In the genomic region with DNA sequence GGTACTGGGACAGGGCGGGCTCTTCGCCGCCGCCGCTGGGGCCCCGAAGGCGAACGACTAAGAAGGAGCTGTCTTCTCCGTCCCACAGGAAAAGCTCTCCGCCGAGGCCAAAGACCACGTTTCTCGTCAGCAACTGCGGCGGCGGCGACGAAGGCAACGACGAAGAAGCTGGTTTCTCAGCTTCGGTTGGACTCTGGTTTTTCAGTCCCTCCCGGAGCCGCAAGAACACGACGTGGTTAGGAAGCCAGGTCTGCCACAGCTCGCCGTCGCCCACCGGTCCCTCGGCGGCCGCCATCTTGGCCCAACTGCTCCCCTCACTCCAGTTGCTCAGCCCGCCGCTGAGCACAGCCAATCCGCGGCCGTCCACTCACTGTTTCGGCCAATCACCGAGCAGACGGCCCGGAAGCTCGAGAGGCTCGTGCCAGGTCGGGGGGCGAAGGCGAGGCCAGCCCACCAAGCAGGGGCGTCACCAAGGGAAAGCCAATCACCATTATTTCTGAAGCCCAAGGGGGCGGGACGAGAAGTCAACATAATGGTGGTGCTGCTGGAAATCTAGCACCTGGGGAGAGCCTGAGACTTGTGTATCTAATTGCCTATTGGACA, we compare ENCODE assay signal across 8 cellular contexts. TPM values are rescaled to one million over a fixed set of nuclear protein-coding genes. Genes with fewer than 3 reads are reported as not detected.
DNase-seq lines count a peak whose midpoint lies in the region; ATAC-seq and TF ChIP-seq lines count a peak whose summit lies in the region.

Gene NUP88, minus strand, starts transcription at position 307 of the 603 bp plus-strand sequence. Its CDS starts 12 bp downstream, at position 295.

- H3K27me3 ChIP-seq in Panc1 (ENCODE audit: control insufficient read depth, insufficient read depth, low read length) = no peaks in the 10 kb centered on the region
- H3K27me3 ChIP-seq in esophagus (ENCODE audit: control insufficient read depth in 1 of 2, insufficient read depth in 2 of 2, low read length in 2 of 2) = no peaks in the 10 kb centered on the region
- no peaks in the 10 kb centered on the region for H3K27me3 ChIP-seq in muscle layer of colon (ENCODE audit: control insufficient read depth in 1 of 2, insufficient read depth in 2 of 2, low read length in 2 of 2)

- peak within 1 kb of the TSS; percentile 99 for H3K4me3 Mint-ChIP-seq in activated T-cell treated with anti-CD3 and anti-CD28 coated beads, Interleukin-2, amount 50 U/mL, for 4 hours

- ATAC-seq in GM21723 (IDR thresholded peaks at IDR 0.05; ENCODE audit: unreplicated experiment) (peak; percentile 87), Panc1 (peak; percentile 97)
- peak; percentile 90 to 93 for ATAC-seq in activated T-cell treated with anti-CD3 and anti-CD28 coated beads, Interleukin-2, amount 50 U/mL, for 4 hours

- no TSS peak for BruUV-seq in Panc1 (replicated peaks; lab: Mats Ljungman, UMichigan)

- H3K27me3 Mint-ChIP-seq in activated T-cell treated with anti-CD3 and anti-CD28 coated beads, Interleukin-2, amount 50 U/mL, for 4 hours (ENCODE audit: low read depth) = no peaks in the 10 kb centered on the region

- 0% methylated on average over 49 of the region's 49 CpGs for WGBS in esophagus, 2 donors

- no peak for TF ChIP-seq CTCF in Panc1 (IDR thresholded peaks at IDR 0.05)

- H3K9me3 ChIP-seq in Panc1 (ENCODE audit: control insufficient read depth, insufficient read depth, low read depth, low read length) (no peaks in the 10 kb centered on the region), esophagus (ENCODE audit: control insufficient read depth in 2 of 2, insufficient read depth in 1 of 2, low read depth in 1 of 2, low read length in 1 of 2) (no peaks in the 10 kb centered on the region), muscle layer of colon (ENCODE audit: low read length) (no peaks in the 10 kb centered on the region)

- peak within 1 kb of the TSS; percentile 75 for H3K9ac ChIP-seq in muscle layer of colon (ENCODE audit: low read length)

- peaks cover 20% of the 10 kb centered on the region for H3K4me1 ChIP-seq in Panc1 (ENCODE audit: control insufficient read depth, insufficient read depth, low read length)
- peaks cover 0 to 2% of the 10 kb centered on the region in 2 donors for H3K4me1 ChIP-seq in esophagus (ENCODE audit: control insufficient read depth in 2 of 2, insufficient read depth in 2 of 2, low read length in 1 of 2)
- H3K4me1 ChIP-seq in muscle layer of colon (ENCODE audit: insufficient read depth, low read length) = peaks cover 13% of the 10 kb centered on the region

- peaks cover 14% of the 10 kb centered on the region for H3K36me3 Mint-ChIP-seq in activated T-cell treated with anti-CD3 and anti-CD28 coated beads, Interleukin-2, amount 50 U/mL, for 4 hours (ENCODE audit: insufficient read depth)

- H3K4me3 ChIP-seq in Panc1 (ENCODE audit: low read depth in 2 of 2, low read length in 2 of 2) (peak within 1 kb of the TSS; percentile 74 to 96), esophagus (ENCODE audit: low read depth in 1 of 2, low read length in 2 of 2) (peak within 1 kb of the TSS; percentile 71 to 86), muscle layer of colon (ENCODE audit: low read depth in 1 of 2, low read length in 2 of 2) (peak within 1 kb of the TSS; percentile 76 to 81)

- no peaks in the 10 kb centered on the region for H3K9me3 Mint-ChIP-seq in activated T-cell treated with anti-CD3 and anti-CD28 coated beads, Interleukin-2, amount 50 U/mL, for 4 hours

- DNase-seq in DMS53 (lab: John Stamatoyannopoulos, UW) = peak; percentile 97
- peak; percentile 68 for DNase-seq in KG1 (lab: John Stamatoyannopoulos, UW)
- peak; percentile 88 for DNase-seq in Panc1 (ENCODE audit: low read depth, low spot score)
- DNase-seq in activated T-cell treated with anti-CD3 and anti-CD28 coated beads, Interleukin-2, amount 50 U/mL, for 4 hours = peak; percentile 92
- peak; percentile 88 for DNase-seq in stimulated activated CD8-positive, alpha-beta memory T cell treated with anti-CD3 and anti-CD28 coated beads, Interleukin-7, amount 100 ng/mL, for 24 hours (ENCODE audit: low read depth)

- intact Hi-C loops in Panc1 (cut with micrococcal nuclease; ENCODE audit: unreplicated experiment) = no loop called here

- peaks cover 48% of the 10 kb centered on the region for H3K4me1 Mint-ChIP-seq in activated T-cell treated with anti-CD3 and anti-CD28 coated beads, Interleukin-2, amount 50 U/mL, for 4 hours (ENCODE audit: low read depth)

- in situ Hi-C loops in Panc1 (cut with HindIII; ENCODE audit: low pct_unique_long_range_greater_than_20kb, low sequenced_read_pairs) = no loop called here

- POLR2A ChIA-PET in Panc1 (lab: Charles Lee) = interaction anchor here (0.9 kb wide), 1 partner anchor 20 kb away, joined by 3 read pairs; the partner anchor contains the start of gene C1QBP

- CTCF ChIA-PET in Panc1 (lab: Charles Lee) = interaction anchor here (0.9 kb wide), 1 partner anchor 19 kb away, joined by 3 read pairs; the partner anchor contains the start of gene C1QBP

- peaks cover 24% of the 10 kb centered on the region for H3K36me3 ChIP-seq in Panc1 (ENCODE audit: control insufficient read depth, insufficient read depth, low read length)
- peaks cover 0 to 2% of the 10 kb centered on the region in 2 donors for H3K36me3 ChIP-seq in esophagus (ENCODE audit: control insufficient read depth in 2 of 2, insufficient read depth in 2 of 2, low read length in 1 of 2)
- H3K36me3 ChIP-seq in muscle layer of colon (ENCODE audit: insufficient read depth, low read length) = peaks cover 33% of the 10 kb centered on the region

- H3K27ac ChIP-seq in Panc1 (ENCODE audit: low read length) = peak within 1 kb of the TSS; percentile 96
- H3K27ac ChIP-seq in esophagus (ENCODE audit: low read depth in 2 of 2, low read length in 1 of 2) = peak within 1 kb of the TSS; percentile 92 to 97
- H3K27ac ChIP-seq in muscle layer of colon (ENCODE audit: low read depth, low read length) = peak within 1 kb of the TSS; percentile 73

RNA-seq across cellular contexts. Expression of gene NUP88, which starts in this region (rescaled TPM):
- total RNA-seq in Panc1 (2021; ENCODE audit: unreplicated experiment) = 50.5 TPM
- polyA plus RNA-seq in Panc1 (2012; ENCODE audit: insufficient read length) = 51.2 TPM
- 100 to 1,000 TPM; 171 to 184 (median 180) TPM for total RNA-seq in activated T-cell treated with anti-CD3 and anti-CD28 coated beads, Interleukin-2, amount 50 U/mL, for 4 hours
- polyA plus RNA-seq in esophagus = 10 to 100 TPM; 55.3 to 65.7 TPM

Comparison
In these comparisons a context has a peak if more than half of its experiments do, and no peak if none do; other contexts are left out.
1. Peak in every context shown above with its lines: DNase-seq, ATAC-seq, H3K4me3 ChIP-seq and H3K27ac ChIP-seq.